In genomic region chr3:159128628-159129027, GRCh38 we compare ENCODE assay signal across 14 cellular contexts.
A peak's percentile ranks its signal among the peaks of the same experiment; 100 is the strongest.
DNase-seq lines count a peak whose midpoint lies in the region; ATAC-seq and TF ChIP-seq lines count a peak whose summit lies in the region.
"Had no signal": no experiment of that assay in that cellular context is flagged by ENCODE, and none has a peak within 500 bp of the region (broad histone marks: within the 10 kb centered on the region; RNA-seq: fewer than 3 reads in every experiment).

No MANE protein-coding gene starts in this region.

- H3K4me3 ChIP-seq in AG04449 (ENCODE audit: low read depth, low read length), result no peak overlapping the region
- no peak overlapping the region for H3K4me3 ChIP-seq in fibroblast of pulmonary artery (replicated peaks; ENCODE audit: low read depth, low read length)

- POLR2A ChIA-PET in AG04449 (lab: Yijun Ruan, JAX), result no interaction called here

- ATAC-seq in GM21526 (IDR thresholded peaks at IDR 0.05; ENCODE audit: low FRiP score, unreplicated experiment) (no peak), HG03439 (IDR thresholded peaks at IDR 0.05; ENCODE audit: unreplicated experiment) (no peak)

- TF ChIP-seq CTCF in AG04449 (IDR thresholded peaks at IDR 0.05; ENCODE audit: insufficient read depth, low read length, missing control alignments) (no peak), fibroblast of pulmonary artery (IDR thresholded peaks at IDR 0.05; ENCODE audit: low read length, missing control alignments) (no peak)

- peak; percentile 24 for DNase-seq in AG04449 (ENCODE audit: low read depth, low spot score)
- DNase-seq in HPDE6-E6E7 (ENCODE audit: extremely low spot score), result peak; percentile 27
- peak; percentile 84 for DNase-seq in SKM-1 (lab: John Stamatoyannopoulos, UW; ENCODE audit: unreplicated experiment)
- peak; percentile 72 for DNase-seq in fibroblast of pulmonary artery (ENCODE audit: low read depth)
- DNase-seq in amygdala (lab: John Stamatoyannopoulos, UW), result no peak
- DNase-seq in NCI-H1417 (lab: John Stamatoyannopoulos, UW), result no peak
- DNase-seq: activated CD4-positive, alpha-beta T cell treated with anti-CD3 and anti-CD28 coated beads for 1 hour; activated gamma-delta T cell treated with Interleukin-2 at 50 U/mL for 16 hours; C1 segment of cervical spinal cord; NCI-H2171 treated with DMSO at 0.1 percent for 48 hours; posterior cingulate gyrus; SHP77 treated with DMSO at 0.1 percent for 48 hours had no signal

- CTCF ChIA-PET in AG04449 (lab: Yijun Ruan, JAX), result no interaction called here

Comparison
In these comparisons a context has a peak if more than half of its experiments do, and no peak if none do; other contexts are left out.
1. DNase-seq: peak in AG04449 (single experiment), HPDE6-E6E7 (single experiment), SKM-1 (single experiment) and fibroblast of pulmonary artery (single experiment); none in amygdala (0 of 56) and NCI-H1417 (0 of 3).